18 cellular contexts compared by ENCODE assay signal in genomic region chr3:62052331-62052730, GRCh38.
"Had no signal": no experiment of that assay in that cellular context is flagged by ENCODE, and none has a peak within 500 bp of the region (broad histone marks: within the 10 kb centered on the region; RNA-seq: fewer than 3 reads in every experiment).

No MANE protein-coding gene starts in this region.

- H3K27ac ChIP-seq: KMS-11 had no signal

- H3K27me3 ChIP-seq: MG63 had no signal

- H3K4me3 ChIP-seq: MG63 had no signal

- H3K9me3 ChIP-seq: MG63 had no signal

- H3K9ac ChIP-seq: KMS-11 had no signal

- H3K36me3 ChIP-seq: MG63 had no signal

- DNase-seq: MM.1S, MV-4-11, NCI-H1048, NCI-H1105, NCI-H1417 treated with DMSO at 0.1 percent for 48 hours, NCI-H1436, NCI-H1436 treated with DMSO at 0.1 percent for 48 hours, NCI-H187, NCI-H187 treated with DMSO at 0.1 percent for 48 hours, NCI-H2029 treated with DMSO at 0.1 percent for 48 hours, NCI-H2171, NCI-H2171 treated with DMSO at 0.1 percent for 48 hours, NCI-H2227 treated with DMSO at 0.1 percent for 48 hours, NCI-H226, NCI-H446 treated with DMSO at 0.1 percent for 48 hours, NCI-H510A had no signal

- H3K4me2 ChIP-seq: KMS-11 had no signal
